In the genomic region with DNA sequence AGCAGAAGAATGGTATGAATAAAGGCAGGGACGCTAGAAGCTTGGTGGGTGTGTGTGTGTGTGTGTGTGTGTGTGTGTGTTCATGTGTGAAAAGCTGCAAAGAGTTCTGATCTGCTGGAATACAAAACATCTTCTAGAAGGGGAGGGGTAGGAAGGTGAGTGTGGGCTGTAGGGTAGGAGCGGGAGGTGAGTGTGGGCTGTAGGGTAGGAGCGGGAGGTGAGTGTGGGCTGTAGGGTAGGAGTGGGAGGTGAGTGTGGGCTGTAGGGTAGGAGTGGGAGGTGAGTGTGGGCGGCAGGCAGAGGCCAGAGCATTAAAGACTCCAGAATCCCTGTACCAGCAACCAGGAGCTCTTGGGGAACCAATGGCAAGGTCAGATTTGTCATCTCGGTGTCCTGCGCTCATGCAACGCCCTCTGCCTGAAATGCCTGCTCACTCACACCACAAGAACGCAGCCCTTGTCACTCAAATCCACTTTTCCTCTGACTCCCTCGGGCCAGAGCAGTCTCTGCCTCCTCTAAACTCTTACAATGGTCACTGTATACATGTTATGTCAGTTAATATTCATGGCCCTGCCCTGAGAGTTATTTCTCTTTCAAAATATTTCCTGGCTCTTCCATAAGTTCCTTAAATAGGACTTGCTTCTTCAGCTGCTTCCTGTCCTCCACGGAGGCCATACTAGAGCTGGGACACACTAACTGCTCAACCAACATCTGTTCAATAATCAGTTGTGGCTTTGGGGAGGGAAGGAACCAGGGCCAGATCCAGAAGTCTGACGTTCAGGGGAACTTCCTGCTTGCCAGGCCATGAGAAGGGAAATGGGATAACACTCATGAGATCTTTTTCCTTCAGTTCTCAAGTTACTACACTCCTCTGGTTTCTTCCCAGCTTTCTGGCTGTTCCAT, we compare ENCODE assay signal across 25 cellular contexts. TPM values are rescaled to one million over a fixed set of nuclear protein-coding genes. Genes with fewer than 3 reads are reported as not detected.
A peak's percentile ranks its signal among the peaks of the same experiment; 100 is the strongest.
DNase-seq lines count a peak whose midpoint lies in the region; ATAC-seq, FAIRE-seq and TF ChIP-seq lines count a peak whose summit lies in the region.
"Had no signal": no experiment of that assay in that cellular context is flagged by ENCODE, and none has a peak within 500 bp of the region (broad histone marks: within the 10 kb centered on the region; RNA-seq: fewer than 3 reads in every experiment).

No MANE protein-coding gene starts in this region.

- no peak overlapping the region for H3K4ac ChIP-seq in neuronal stem cell (ENCODE audit: low read length)

- H3K27me3 ChIP-seq in neuronal stem cell (ENCODE audit: control insufficient read depth in 3 of 3, insufficient read depth in 3 of 3, low read depth in 1 of 3, low read length in 3 of 3): no peaks in the 10 kb centered on the region
- H3K27me3 ChIP-seq: ovary had no signal

- peak; percentile 77 for DNase-seq in ELR (ENCODE audit: low read depth)
- no peak for DNase-seq in HTR-8/SVneo (ENCODE audit: insufficient read length, low spot score)
- DNase-seq in neuronal stem cell (ENCODE audit: low spot score): no peak
- no peak for DNase-seq in NCI-H524 treated with DMSO at 0.1 percent for 48 hours (lab: John Stamatoyannopoulos, UW)
- DNase-seq in iPS-NIHi11 (ENCODE audit: low spot score): no peak
- DNase-seq: activated CD4-positive, alpha-beta memory T cell treated with anti-CD3 and anti-CD28 coated beads for 36 hours; aorta; CD4-positive, alpha-beta T cell; H9; islet precursor cell; natural killer cell; NCI-H2171; NCI-H524; NK-92 treated with Interleukin-12 subunit alpha and Interleukin-12 subunit beta, amount 100 ng/mL, for 24 hours; ovary; retina; stimulated activated CD4-positive, alpha-beta T cell treated with anti-CD3 and anti-CD28 coated beads, Interleukin-12 subunit alpha, Interleukin-12 subunit beta, amount 100 ng/mL, for 4 hours; stimulated activated naive CD4-positive, alpha-beta T cell treated with Interleukin-2 at 50 U/mL for 16 hours; T-helper 9 cell had no signal

- H3K4me1 ChIP-seq in neuronal stem cell (ENCODE audit: control insufficient read depth in 2 of 2, insufficient read depth in 1 of 2, low read depth in 1 of 2, low read length in 2 of 2): no peaks in the 10 kb centered on the region

- no peak overlapping the region for H3K14ac ChIP-seq in neuronal stem cell (ENCODE audit: low read length)

- no peak overlapping the region for H4K8ac ChIP-seq in neuronal stem cell (ENCODE audit: low read depth, low read length)

- H3K36me3 ChIP-seq in neuronal stem cell (replicated peaks in 1 of 2; ENCODE audit: control insufficient read depth in 2 of 2, insufficient read depth in 2 of 2, low read length in 2 of 2): no peaks in the 10 kb centered on the region
- H3K36me3 ChIP-seq: ovary, thoracic aorta had no signal

- H2BK12ac ChIP-seq in neuronal stem cell (ENCODE audit: low read length): no peak overlapping the region

- H3K4me3 ChIP-seq in neuronal stem cell (ENCODE audit: low read length in 2 of 2): no peak overlapping the region
- H3K4me3 ChIP-seq: ovary, thoracic aorta had no signal

- no peak overlapping the region for H3K4me2 ChIP-seq in neuronal stem cell (ENCODE audit: insufficient read depth, low read length, poor library complexity, severe bottlenecking)

- no peak overlapping the region for H3K9ac ChIP-seq in neuronal stem cell (ENCODE audit: low read depth, low read length, poor library complexity)

- H2AK5ac ChIP-seq in neuronal stem cell (ENCODE audit: low read depth, low read length): no peak overlapping the region

- no peak overlapping the region for H2AFZ ChIP-seq in neuronal stem cell (ENCODE audit: low read length)

- ATAC-seq in SK-N-SH treated with all-trans-retinoic acid at 6 μM for 48 hours (peak; percentile 56), GM21528 (IDR thresholded peaks at IDR 0.05; ENCODE audit: low FRiP score, unreplicated experiment) (no peak)
- ATAC-seq: activated naive CD4-positive, alpha-beta T cell treated with anti-CD3 and anti-CD28 coated beads, Interleukin-2, amount 50 U/mL, for 72 hours had no signal

- peak overlapping the region; percentile 35 for H3K18ac ChIP-seq in neuronal stem cell (ENCODE audit: low read length)

- WGBS in neuronal stem cell (ENCODE audit: extremely low coverage in 2 of 2, insufficient read length in 2 of 2, insufficient replicate concordance in 1 of 2), 2 donors: no CpG with 5 or more reads among the region's 11 CpGs

- H2BK15ac ChIP-seq in neuronal stem cell (ENCODE audit: low read length): peak overlapping the region; percentile 15

- peak; percentile 76 for FAIRE-seq in HTR-8/SVneo (lab: Jason Lieb, UNC)
- FAIRE-seq: G401.6 had no signal

- no peak overlapping the region for H3K27ac ChIP-seq in neuronal stem cell (replicated peaks; ENCODE audit: low read length)
- H3K27ac ChIP-seq: ovary, RWPE1, thoracic aorta had no signal

- no peak overlapping the region for H2BK5ac ChIP-seq in neuronal stem cell (ENCODE audit: low read length)

- H3K9me3 ChIP-seq in neuronal stem cell (replicated peaks in 1 of 2; ENCODE audit: control insufficient read depth in 2 of 2, insufficient read depth in 1 of 2, low read depth in 1 of 2, low read length in 2 of 2): no peaks in the 10 kb centered on the region
- H3K9me3 ChIP-seq: ovary, thoracic aorta had no signal

- no peak overlapping the region for H4K91ac ChIP-seq in neuronal stem cell (ENCODE audit: low read depth, low read length, poor library complexity)

- no peak overlapping the region for H2BK120ac ChIP-seq in neuronal stem cell (ENCODE audit: low read depth, low read length)

- no peak overlapping the region for H3K23ac ChIP-seq in neuronal stem cell (ENCODE audit: low read depth, low read length, poor library complexity)

- H3K79me1 ChIP-seq in neuronal stem cell (ENCODE audit: low read depth, low read length): no peaks in the 10 kb centered on the region

TF ChIP-seq in SK-N-SH treated with all-trans-retinoic acid at 6 μM for 48 hours, 23 proteins besides CTCF, POLR2A, EP300 and RAD21 (continues in another document):
- no peak for TF ChIP-seq OSR1 (CRISPR knock-in tag; IDR thresholded peaks at IDR 0.05)
- TF ChIP-seq ISL1 (CRISPR knock-in tag; IDR thresholded peaks at IDR 0.05): no peak
- TF ChIP-seq, protein P1, sequence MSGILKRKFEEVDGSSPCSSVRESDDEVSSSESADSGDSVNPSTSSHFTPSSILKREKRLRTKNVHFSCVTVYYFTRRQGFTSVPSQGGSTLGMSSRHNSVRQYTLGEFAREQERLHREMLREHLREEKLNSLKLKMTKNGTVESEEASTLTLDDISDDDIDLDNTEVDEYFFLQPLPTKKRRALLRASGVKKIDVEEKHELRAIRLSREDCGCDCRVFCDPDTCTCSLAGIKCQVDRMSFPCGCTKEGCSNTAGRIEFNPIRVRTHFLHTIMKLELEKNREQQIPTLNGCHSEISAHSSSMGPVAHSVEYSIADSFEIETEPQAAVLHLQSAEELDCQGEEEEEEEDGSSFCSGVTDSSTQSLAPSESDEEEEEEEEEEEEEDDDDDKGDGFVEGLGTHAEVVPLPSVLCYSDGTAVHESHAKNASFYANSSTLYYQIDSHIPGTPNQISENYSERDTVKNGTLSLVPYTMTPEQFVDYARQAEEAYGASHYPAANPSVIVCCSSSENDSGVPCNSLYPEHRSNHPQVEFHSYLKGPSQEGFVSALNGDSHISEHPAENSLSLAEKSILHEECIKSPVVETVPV (CRISPR knock-in tag; IDR thresholded peaks at IDR 0.05): no peak
- no peak for TF ChIP-seq CREB5 (CRISPR knock-in tag; IDR thresholded peaks at IDR 0.05; ENCODE audit: low read depth)
- TF ChIP-seq ESRRG (CRISPR knock-in tag; IDR thresholded peaks at IDR 0.05): no peak
- TF ChIP-seq, protein P2, sequence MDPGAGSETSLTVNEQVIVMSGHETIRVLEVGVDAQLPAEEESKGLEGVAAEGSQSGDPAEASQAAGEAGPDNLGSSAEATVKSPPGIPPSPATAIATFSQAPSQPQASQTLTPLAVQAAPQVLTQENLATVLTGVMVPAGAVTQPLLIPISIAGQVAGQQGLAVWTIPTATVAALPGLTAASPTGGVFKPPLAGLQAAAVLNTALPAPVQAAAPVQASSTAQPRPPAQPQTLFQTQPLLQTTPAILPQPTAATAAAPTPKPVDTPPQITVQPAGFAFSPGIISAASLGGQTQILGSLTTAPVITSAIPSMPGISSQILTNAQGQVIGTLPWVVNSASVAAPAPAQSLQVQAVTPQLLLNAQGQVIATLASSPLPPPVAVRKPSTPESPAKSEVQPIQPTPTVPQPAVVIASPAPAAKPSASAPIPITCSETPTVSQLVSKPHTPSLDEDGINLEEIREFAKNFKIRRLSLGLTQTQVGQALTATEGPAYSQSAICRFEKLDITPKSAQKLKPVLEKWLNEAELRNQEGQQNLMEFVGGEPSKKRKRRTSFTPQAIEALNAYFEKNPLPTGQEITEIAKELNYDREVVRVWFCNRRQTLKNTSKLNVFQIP (CRISPR knock-in tag; IDR thresholded peaks at IDR 0.05; ENCODE audit: borderline replicate concordance, low read depth): no peak
- no peak for TF ChIP-seq TCF4 (CRISPR knock-in tag; IDR thresholded peaks at IDR 0.05; ENCODE audit: borderline replicate concordance)
- TF ChIP-seq BACH2 (CRISPR knock-in tag; IDR thresholded peaks at IDR 0.05; ENCODE audit: borderline replicate concordance): no peak
- TF ChIP-seq ARNTL (CRISPR knock-in tag; IDR thresholded peaks at IDR 0.05; ENCODE audit: borderline replicate concordance, low read depth): no peak

RNA-seq across cellular contexts. Expression of gene ZNF644, which starts 53.6 kb away (rescaled TPM):
- polyA plus RNA-seq in neuronal stem cell (2013, experiment 1 of 2): 49.9 TPM
- 51.7 TPM for polyA plus RNA-seq in neuronal stem cell (2013, experiment 2 of 2)
